Comparison of ENCODE assay signal across 24 cellular contexts in the genomic region with DNA sequence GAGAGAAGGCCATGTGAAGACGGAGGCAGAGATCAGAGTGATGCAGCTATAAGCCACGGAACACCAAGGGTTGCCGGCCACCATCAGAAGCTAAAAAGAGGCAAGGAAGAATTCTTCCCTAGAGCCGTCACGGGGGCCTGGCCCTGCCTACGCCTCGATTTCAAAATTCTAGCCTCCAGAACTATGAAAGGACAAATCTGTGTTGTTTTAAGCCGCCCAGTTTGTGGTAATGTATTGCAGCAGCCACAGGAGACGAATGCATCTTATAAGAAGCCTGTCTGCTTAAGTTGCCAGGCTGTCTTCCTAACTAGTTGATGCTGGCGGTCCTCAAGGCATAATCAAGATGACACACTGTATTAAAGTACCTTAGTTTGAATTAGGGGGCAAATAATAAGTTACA. TPM values are rescaled to one million over a fixed set of nuclear protein-coding genes. Genes with fewer than 3 reads are reported as not detected.
"Had no signal": no experiment of that assay in that cellular context is flagged by ENCODE, and none has a peak within 500 bp of the region (broad histone marks: within the 10 kb centered on the region; RNA-seq: fewer than 3 reads in every experiment).

No MANE protein-coding gene starts in this region.

- H3K4me3 ChIP-seq: cardiac muscle cell, esophagus muscularis mucosa, pancreas, thyroid gland had no signal

- H3K4me3 Mint-ChIP-seq: activated T-helper 1 cell treated with anti-CD3 and anti-CD28 coated beads, Interleukin-12 subunit alpha, Interleukin-12 subunit beta, Interleukin-2, Interleukin-4 antibody, amounts not matched to agents 30 ng/mL and 10 ng/mL and 1 ng/mL, durations not matched to agents 14 hours and 24 hours and 36 hours; memory B cell; naive B cell; stimulated activated naive B cell treated with anti-CD40 and anti-IgM and Interleukin-4, amounts not matched to agents 10 μg/mL and 1 μg/mL and 100 μg/mL, for 72 hours; T-helper 1 cell treated with Interleukin-12 subunit alpha and Interleukin-12 subunit beta and Interleukin-4 antibody, amounts not matched to agents 30 μg/mL and 1 μg/mL, for 36 hours had no signal

- H3K36me3 ChIP-seq: cardiac muscle cell, esophagus muscularis mucosa, pancreas, thyroid gland had no signal

- H3K27ac Mint-ChIP-seq: activated naive CD4-positive, alpha-beta T cell treated with anti-CD3 and anti-CD28 coated beads, Interleukin-2, amount 50 U/mL, for 72 hours; activated T-helper 1 cell treated with anti-CD3 and anti-CD28 coated beads, Interleukin-12 subunit alpha, Interleukin-12 subunit beta, Interleukin-2, Interleukin-4 antibody, amounts not matched to agents 30 ng/mL and 10 ng/mL and 1 ng/mL, durations not matched to agents 14 hours and 24 hours and 36 hours; memory B cell; naive B cell; stimulated activated naive B cell treated with anti-CD40 and anti-IgM and Interleukin-4, amounts not matched to agents 10 μg/mL and 1 μg/mL and 100 μg/mL, for 72 hours; T-helper 1 cell treated with Interleukin-12 subunit alpha and Interleukin-12 subunit beta and Interleukin-4 antibody, amounts not matched to agents 30 μg/mL and 1 μg/mL, for 36 hours had no signal

- H3K9me3 ChIP-seq: esophagus muscularis mucosa, pancreas, thyroid gland had no signal

- H3K4me1 ChIP-seq: esophagus muscularis mucosa, pancreas, thyroid gland had no signal

- H3K27ac ChIP-seq: cardiac muscle cell, esophagus muscularis mucosa, pancreas, thyroid gland had no signal

- H3K36me3 Mint-ChIP-seq: activated naive CD4-positive, alpha-beta T cell treated with anti-CD3 and anti-CD28 coated beads, Interleukin-2, amount 50 U/mL, for 72 hours; memory B cell; naive B cell; stimulated activated naive B cell treated with anti-CD40 and anti-IgM and Interleukin-4, amounts not matched to agents 10 μg/mL and 1 μg/mL and 100 μg/mL, for 72 hours had no signal

- DNase-seq: activated gamma-delta T cell treated with Interleukin-2 at 50 U/mL for 16 hours; activated T-cell treated with anti-CD3 and anti-CD28 coated beads for 4 hours; amniotic stem cell; dermis blood vessel endothelial cell; effector memory CD4-positive, alpha-beta T cell; head of caudate nucleus; left ventricle myocardium superior; naive B cell; pancreas; stimulated activated naive B cell treated with anti-CD40 and anti-IgM and Interleukin-4, amounts not matched to agents 10 μg/mL and 1 μg/mL and 100 μg/mL, for 72 hours; thyroid gland had no signal

- H3K4me1 Mint-ChIP-seq: naive B cell; stimulated activated naive B cell treated with anti-CD40 and anti-IgM and Interleukin-4, amounts not matched to agents 10 μg/mL and 1 μg/mL and 100 μg/mL, for 72 hours had no signal

- H3K27me3 ChIP-seq: cardiac muscle cell, esophagus muscularis mucosa, thyroid gland had no signal

- H3K9me3 Mint-ChIP-seq: activated naive CD4-positive, alpha-beta T cell treated with anti-CD3 and anti-CD28 coated beads, Interleukin-2, amount 50 U/mL, for 72 hours; activated T-helper 1 cell treated with anti-CD3 and anti-CD28 coated beads, Interleukin-12 subunit alpha, Interleukin-12 subunit beta, Interleukin-2, Interleukin-4 antibody, amounts not matched to agents 30 ng/mL and 10 ng/mL and 1 ng/mL, durations not matched to agents 14 hours and 24 hours and 36 hours; memory B cell; naive B cell; stimulated activated naive B cell treated with anti-CD40 and anti-IgM and Interleukin-4, amounts not matched to agents 10 μg/mL and 1 μg/mL and 100 μg/mL, for 72 hours; T-helper 1 cell treated with Interleukin-12 subunit alpha and Interleukin-12 subunit beta and Interleukin-4 antibody, amounts not matched to agents 30 μg/mL and 1 μg/mL, for 36 hours had no signal

- ATAC-seq: activated CD4-positive, CD25-positive, alpha-beta regulatory T cell treated with anti-CD3 and anti-CD28 coated beads, Interleukin-2, amount 50 U/mL, for 24 hours; activated naive CD4-positive, alpha-beta T cell treated with anti-CD3 and anti-CD28 coated beads, Interleukin-2, amount 50 U/mL, for 72 hours; left ventricle myocardium superior; pancreas; sciatic nerve; stimulated activated naive B cell treated with anti-CD40 and anti-IgM and Interleukin-4, amounts not matched to agents 10 μg/mL and 1 μg/mL and 100 μg/mL, for 72 hours had no signal

RNA-seq across cellular contexts. Expression of gene SRD5A2, which starts 53.8 kb away (rescaled TPM):
- total RNA-seq: activated naive CD4-positive, alpha-beta T cell treated with anti-CD3 and anti-CD28 coated beads, Interleukin-2, amount 50 U/mL, for 72 hours; activated T-helper 1 cell treated with anti-CD3 and anti-CD28 coated beads, Interleukin-12 subunit alpha, Interleukin-12 subunit beta, Interleukin-2, Interleukin-4 antibody, amounts not matched to agents 30 ng/mL and 10 ng/mL and 1 ng/mL, durations not matched to agents 14 hours and 24 hours and 36 hours; chondrocyte; dermis blood vessel endothelial cell; endothelial cell of umbilical vein; frontal cortex; left ventricle myocardium superior; mononuclear cell; pancreas; pulmonary artery endothelial cell; sciatic nerve had no signal
